Comparison of ENCODE assay signal across 1 cellular context in the genomic region with DNA sequence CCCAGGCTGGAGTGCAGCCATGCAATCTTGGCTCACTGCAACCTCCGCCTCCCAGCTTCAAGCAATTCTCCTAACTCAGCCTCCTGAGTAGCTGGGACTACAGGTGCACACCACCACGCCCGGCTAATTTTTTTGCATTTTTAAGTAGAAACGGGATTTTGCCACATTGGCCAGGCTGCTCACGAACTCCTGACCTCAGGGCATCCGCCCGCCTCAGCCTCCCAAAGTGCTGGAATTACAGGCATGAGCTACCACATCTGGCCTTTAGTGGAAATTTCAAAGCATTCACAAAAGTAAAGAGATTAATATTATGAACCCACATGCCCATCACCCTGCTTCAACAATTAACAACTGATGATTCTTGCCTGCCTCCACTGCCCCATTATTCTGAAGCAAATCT.
TF ChIP-seq lines count a peak whose summit lies in the region.

No MANE protein-coding gene starts in this region.

TF ChIP-seq in WTC11, 78 proteins besides CTCF, POLR2A, EP300 and RAD21 (continued from another document):
- TF ChIP-seq, protein P1, sequence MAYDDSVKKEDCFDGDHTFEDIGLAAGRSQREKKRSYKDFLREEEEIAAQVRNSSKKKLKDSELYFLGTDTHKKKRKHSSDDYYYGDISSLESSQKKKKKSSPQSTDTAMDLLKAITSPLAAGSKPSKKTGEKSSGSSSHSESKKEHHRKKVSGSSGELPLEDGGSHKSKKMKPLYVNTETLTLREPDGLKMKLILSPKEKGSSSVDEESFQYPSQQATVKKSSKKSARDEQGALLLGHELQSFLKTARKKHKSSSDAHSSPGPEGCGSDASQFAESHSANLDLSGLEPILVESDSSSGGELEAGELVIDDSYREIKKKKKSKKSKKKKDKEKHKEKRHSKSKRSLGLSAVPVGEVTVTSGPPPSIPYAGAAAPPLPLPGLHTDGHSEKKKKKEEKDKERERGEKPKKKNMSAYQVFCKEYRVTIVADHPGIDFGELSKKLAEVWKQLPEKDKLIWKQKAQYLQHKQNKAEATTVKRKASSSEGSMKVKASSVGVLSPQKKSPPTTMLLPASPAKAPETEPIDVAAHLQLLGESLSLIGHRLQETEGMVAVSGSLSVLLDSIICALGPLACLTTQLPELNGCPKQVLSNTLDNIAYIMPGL (CRISPR knock-in tag; IDR thresholded peaks at IDR 0.05) = no peak
- no peak for TF ChIP-seq GTF2I (CRISPR knock-in tag; conservative IDR thresholded peaks at IDR 0.05)
- TF ChIP-seq NR2C2 (CRISPR knock-in tag; IDR thresholded peaks at IDR 0.05) = no peak
- TF ChIP-seq, protein P2, sequence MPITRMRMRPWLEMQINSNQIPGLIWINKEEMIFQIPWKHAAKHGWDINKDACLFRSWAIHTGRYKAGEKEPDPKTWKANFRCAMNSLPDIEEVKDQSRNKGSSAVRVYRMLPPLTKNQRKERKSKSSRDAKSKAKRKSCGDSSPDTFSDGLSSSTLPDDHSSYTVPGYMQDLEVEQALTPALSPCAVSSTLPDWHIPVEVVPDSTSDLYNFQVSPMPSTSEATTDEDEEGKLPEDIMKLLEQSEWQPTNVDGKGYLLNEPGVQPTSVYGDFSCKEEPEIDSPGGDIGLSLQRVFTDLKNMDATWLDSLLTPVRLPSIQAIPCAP (CRISPR knock-in tag; IDR thresholded peaks at IDR 0.05) = no peak
- TF ChIP-seq, protein P3, sequence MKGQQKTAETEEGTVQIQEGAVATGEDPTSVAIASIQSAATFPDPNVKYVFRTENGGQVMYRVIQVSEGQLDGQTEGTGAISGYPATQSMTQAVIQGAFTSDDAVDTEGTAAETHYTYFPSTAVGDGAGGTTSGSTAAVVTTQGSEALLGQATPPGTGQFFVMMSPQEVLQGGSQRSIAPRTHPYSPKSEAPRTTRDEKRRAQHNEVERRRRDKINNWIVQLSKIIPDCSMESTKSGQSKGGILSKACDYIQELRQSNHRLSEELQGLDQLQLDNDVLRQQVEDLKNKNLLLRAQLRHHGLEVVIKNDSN (CRISPR knock-in tag; IDR thresholded peaks at IDR 0.05) = no peak
- TF ChIP-seq ETV6 (CRISPR knock-in tag; IDR thresholded peaks at IDR 0.05) = no peak
- TF ChIP-seq KAT7 (CRISPR knock-in tag; IDR thresholded peaks at IDR 0.05; ENCODE audit: borderline replicate concordance) = no peak
- TF ChIP-seq JUN (CRISPR knock-in tag; IDR thresholded peaks at IDR 0.05) = no peak
- TF ChIP-seq PRRX2 (CRISPR knock-in tag; IDR thresholded peaks at IDR 0.05) = no peak
